ENCODE assay signal across 11 cellular contexts in genomic region chr11:123193742-123194141, GRCh38. TPM values are rescaled to one million over a fixed set of nuclear protein-coding genes. Genes with fewer than 3 reads are reported as not detected.
DNase-seq lines count a peak whose midpoint lies in the region; ATAC-seq and TF ChIP-seq lines count a peak whose summit lies in the region.
"Had no signal": no experiment of that assay in that cellular context is flagged by ENCODE, and none has a peak within 500 bp of the region (broad histone marks: within the 10 kb centered on the region; RNA-seq: fewer than 3 reads in every experiment).

No MANE protein-coding gene starts in this region.

- peaks cover 0 to 75% (median 16%) of the 10 kb centered on the region in 3 donors for H3K4me1 ChIP-seq in gastroesophageal sphincter
- peaks cover 26% of the 10 kb centered on the region for H3K4me1 ChIP-seq in rectal smooth muscle tissue (ENCODE audit: control insufficient read depth, insufficient read depth, low read length)

- H3K36me3 ChIP-seq in BJ (ENCODE audit: control insufficient read depth, insufficient read depth, low read length) = 0 out of 2 replicates have a peak, but pooled peaks cover 2% of the 10 kb centered on the region
- H3K36me3 ChIP-seq in gastroesophageal sphincter = no peaks in the 10 kb centered on the region
- no peaks in the 10 kb centered on the region for H3K36me3 ChIP-seq in rectal smooth muscle tissue (ENCODE audit: control insufficient read depth, insufficient read depth, low read length)

- POLR2A ChIA-PET in BJ (lab: Charles Lee) = no interaction called here

- H3K27me3 ChIP-seq in BJ (ENCODE audit: control insufficient read depth, insufficient read depth, low read length) = no peaks in the 10 kb centered on the region
- H3K27me3 ChIP-seq in gastroesophageal sphincter = peaks cover 25% of the 10 kb centered on the region
- H3K27me3 ChIP-seq in rectal smooth muscle tissue (ENCODE audit: control insufficient read depth, insufficient read depth, low read length) = peaks cover 5% of the 10 kb centered on the region

- TF ChIP-seq EP300 in gastroesophageal sphincter (IDR thresholded peaks at IDR 0.05) = no peak

- peak overlapping the region; percentile 71 for H3K4me3 ChIP-seq in BJ (ENCODE audit: low read depth, low read length)
- peak overlapping the region; percentile 53 to 77 for H3K4me3 ChIP-seq in gastroesophageal sphincter
- peak overlapping the region; percentile 65 for H3K4me3 ChIP-seq in rectal smooth muscle tissue (ENCODE audit: low read length)

- peak; percentile 49 for ATAC-seq in SK-N-SH treated with all-trans-retinoic acid at 6 μM for 48 hours
- ATAC-seq in gastroesophageal sphincter = no peak
- no peak for ATAC-seq in GM21360 (IDR thresholded peaks at IDR 0.05; ENCODE audit: unreplicated experiment)
- ATAC-seq in GM18498 (IDR thresholded peaks at IDR 0.05; ENCODE audit: unreplicated experiment) = no peak
- no peak for ATAC-seq in GM18502 (IDR thresholded peaks at IDR 0.05; ENCODE audit: poor library complexity, unreplicated experiment)
- ATAC-seq: HepG2 had no signal

- WGBS in gastroesophageal sphincter (ENCODE audit: low coverage in 1 of 2), 2 donors = 29 to 33% methylated on average over 1 to 3 of the region's 4 CpGs

- peak overlapping the region; percentile 19 for H3K9ac ChIP-seq in rectal smooth muscle tissue (ENCODE audit: low read length)

- H3K9me3 ChIP-seq in gastroesophageal sphincter = no peaks in the 10 kb centered on the region

- H3K27ac ChIP-seq in gastroesophageal sphincter = peak overlapping the region; percentile 69 to 95 (median 89)
- H3K27ac ChIP-seq in rectal smooth muscle tissue (ENCODE audit: low read depth, low read length) = peak overlapping the region; percentile 96

- CTCF ChIA-PET in BJ (lab: Yijun Ruan, JAX) = interaction anchor here (0.8 to 1.7 kb wide), 7 partner anchors 8 to 91 kb away, joined by 3 to 5 read pairs (median 3); no protein-coding TSS in a partner anchor

- TF ChIP-seq POLR2A in gastroesophageal sphincter (IDR thresholded peaks at IDR 0.05) = no peak

- DNase-seq in BJ (ENCODE audit: low read depth) = no peak
- DNase-seq in NCI-H2029 treated with DMSO at 0.1 percent for 48 hours (lab: John Stamatoyannopoulos, UW) = no peak
- DNase-seq: activated T-cell treated with anti-CD3 and anti-CD28 coated beads for 4 hours; CD4-positive, alpha-beta memory T cell had no signal

- no peak for TF ChIP-seq CTCF in BJ (IDR thresholded peaks at IDR 0.05; ENCODE audit: insufficient read depth, low read depth, low read length)
- no peak for TF ChIP-seq CTCF in gastroesophageal sphincter (IDR thresholded peaks at IDR 0.05)

TF ChIP-seq in SK-N-SH treated with all-trans-retinoic acid at 6 μM for 48 hours, 23 proteins besides CTCF, POLR2A, EP300 and RAD21:
- TF ChIP-seq TSHZ2 (CRISPR knock-in tag; IDR thresholded peaks at IDR 0.05) = no peak
- TF ChIP-seq TCF4 (CRISPR knock-in tag; IDR thresholded peaks at IDR 0.05; ENCODE audit: borderline replicate concordance) = no peak
- 0 out of 2 replicates have a peak, but pooled peaks have one; percentile 26 for TF ChIP-seq ZFP3 (CRISPR knock-in tag; IDR thresholded peaks at IDR 0.05)
TF ChIP-seq in SK-N-SH treated with all-trans-retinoic acid at 6 μM for 48 hours: peak in this region for 1.

RNA-seq across cellular contexts. Expression of gene CLMP, which starts 1.3 kb away (rescaled TPM):
- 174 and 219 TPM in 2 replicates for polyA plus RNA-seq in BJ (2011; rRNA removed)
- 192 and 295 TPM in 2 replicates for polyA minus RNA-seq in BJ (2011; rRNA and poly(A)+ RNA removed)
- total RNA-seq in gastroesophageal sphincter = 100 to 1,000 TPM in 3 of 4 donors, 10 to 100 TPM in 1; 89.1 to 274 (median 151) TPM
- total RNA-seq: HepG2 had no signal
- polyA plus RNA-seq: HepG2 had no signal
